Comparison of ENCODE assay signal across 1 cellular context in the genomic region with DNA sequence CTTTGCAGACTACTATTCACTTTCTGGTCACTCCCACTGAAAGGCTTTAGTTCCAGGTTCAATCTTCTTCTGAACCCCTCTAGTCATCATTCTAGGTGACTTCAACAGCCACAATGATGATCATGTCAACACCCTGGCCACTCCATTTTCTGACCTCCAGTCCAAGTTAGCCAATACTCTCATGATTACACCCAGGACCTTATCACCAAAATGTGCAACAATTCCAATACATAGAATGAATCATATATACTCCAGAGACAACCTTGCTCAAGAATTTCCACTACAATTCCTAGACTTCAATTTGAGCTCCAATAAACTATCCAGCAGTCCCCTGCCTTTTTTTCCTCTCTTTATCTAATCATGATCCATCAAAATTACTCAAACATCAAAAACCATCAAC.
TF ChIP-seq lines count a peak whose summit lies in the region.

No MANE protein-coding gene starts in this region.

TF ChIP-seq in GM12878, 131 proteins besides CTCF, POLR2A, EP300 and RAD21:
- TF ChIP-seq, protein P1, sequence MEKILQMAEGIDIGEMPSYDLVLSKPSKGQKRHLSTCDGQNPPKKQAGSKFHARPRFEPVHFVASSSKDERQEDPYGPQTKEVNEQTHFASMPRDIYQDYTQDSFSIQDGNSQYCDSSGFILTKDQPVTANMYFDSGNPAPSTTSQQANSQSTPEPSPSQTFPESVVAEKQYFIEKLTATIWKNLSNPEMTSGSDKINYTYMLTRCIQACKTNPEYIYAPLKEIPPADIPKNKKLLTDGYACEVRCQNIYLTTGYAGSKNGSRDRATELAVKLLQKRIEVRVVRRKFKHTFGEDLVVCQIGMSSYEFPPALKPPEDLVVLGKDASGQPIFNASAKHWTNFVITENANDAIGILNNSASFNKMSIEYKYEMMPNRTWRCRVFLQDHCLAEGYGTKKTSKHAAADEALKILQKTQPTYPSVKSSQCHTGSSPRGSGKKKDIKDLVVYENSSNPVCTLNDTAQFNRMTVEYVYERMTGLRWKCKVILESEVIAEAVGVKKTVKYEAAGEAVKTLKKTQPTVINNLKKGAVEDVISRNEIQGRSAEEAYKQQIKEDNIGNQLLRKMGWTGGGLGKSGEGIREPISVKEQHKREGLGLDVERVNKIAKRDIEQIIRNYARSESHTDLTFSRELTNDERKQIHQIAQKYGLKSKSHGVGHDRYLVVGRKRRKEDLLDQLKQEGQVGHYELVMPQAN (conservative IDR thresholded peaks at IDR 0.05): no peak
- no peak for TF ChIP-seq EZH2 (IDR thresholded peaks at IDR 0.05; ENCODE audit: borderline replicate concordance, control insufficient read depth, low read depth, low read length)
- TF ChIP-seq, protein P2, sequence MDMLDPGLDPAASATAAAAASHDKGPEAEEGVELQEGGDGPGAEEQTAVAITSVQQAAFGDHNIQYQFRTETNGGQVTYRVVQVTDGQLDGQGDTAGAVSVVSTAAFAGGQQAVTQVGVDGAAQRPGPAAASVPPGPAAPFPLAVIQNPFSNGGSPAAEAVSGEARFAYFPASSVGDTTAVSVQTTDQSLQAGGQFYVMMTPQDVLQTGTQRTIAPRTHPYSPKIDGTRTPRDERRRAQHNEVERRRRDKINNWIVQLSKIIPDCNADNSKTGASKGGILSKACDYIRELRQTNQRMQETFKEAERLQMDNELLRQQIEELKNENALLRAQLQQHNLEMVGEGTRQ (IDR thresholded peaks at IDR 0.05; ENCODE audit: borderline replicate concordance, low read depth, low read length): no peak
- TF ChIP-seq HDAC2 (IDR thresholded peaks at IDR 0.05): no peak
